20 cellular contexts compared by ENCODE assay signal in the genomic region with DNA sequence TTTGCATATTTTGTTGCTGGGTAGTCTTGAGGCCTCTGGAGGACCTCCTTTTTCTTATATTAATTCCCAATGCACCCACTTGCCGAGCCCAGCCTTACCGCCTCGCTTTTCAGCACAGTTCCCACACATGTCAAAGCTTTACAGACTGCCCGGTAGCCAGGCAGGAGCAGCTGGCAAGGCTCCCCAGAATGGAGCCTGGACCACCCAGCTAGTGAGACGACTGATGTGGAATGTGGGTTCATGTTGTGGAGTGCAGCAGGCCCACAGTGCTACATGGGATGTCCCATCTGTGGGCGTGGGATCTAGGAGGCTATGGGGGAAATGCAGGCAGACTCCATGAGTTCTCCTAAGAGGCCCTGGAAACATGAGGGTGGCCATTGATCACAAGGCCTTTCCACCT.
"Had no signal": no experiment of that assay in that cellular context is flagged by ENCODE, and none has a peak within 500 bp of the region (broad histone marks: within the 10 kb centered on the region; RNA-seq: fewer than 3 reads in every experiment).

No MANE protein-coding gene starts in this region.

- H3K27me3 Mint-ChIP-seq: activated T-helper 17 cell treated with anti-CD3 and anti-CD28 coated beads, Interleukin-2, amount 50 U/mL, for 72 hours; stimulated activated naive B cell treated with anti-CD40 and anti-IgM and Interleukin-4, amounts not matched to agents 10 μg/mL and 1 μg/mL and 100 μg/mL, for 72 hours had no signal

- H3K27me3 ChIP-seq: esophagus squamous epithelium, gastrocnemius medialis, sigmoid colon, vagina had no signal

- DNase-seq: activated CD4-positive, alpha-beta T cell treated with anti-CD3 and anti-CD28 coated beads for 1 hour; activated CD4-positive, alpha-beta T cell treated with anti-CD3 and anti-CD28 coated beads, Interleukin-2, amount 50 U/mL, for 1 hour; activated CD8-positive, alpha-beta T cell treated with anti-CD3 and anti-CD28 coated beads, Interleukin-2, amount 10 ng/mL, durations not matched to agents 7 days and 5 days; cerebellar nuclear complex; esophagus squamous epithelium; gastrocnemius medialis; hippocampal formation; left ventricle myocardium inferior; midbrain; occipital lobe; sigmoid colon; stimulated activated CD4-positive, alpha-beta T cell treated with anti-CD3 and anti-CD28 coated beads, Interleukin-15, amount 100 ng/mL, for 24 hours; stimulated activated naive B cell treated with anti-CD40 and anti-IgM and Interleukin-4, amounts not matched to agents 10 μg/mL and 1 μg/mL and 100 μg/mL, for 72 hours; trophoblast cell had no signal

- H3K27ac Mint-ChIP-seq: activated CD8-positive, alpha-beta T cell treated with anti-CD3 and anti-CD28 coated beads, Interleukin-2, amount 10 ng/mL, durations not matched to agents 7 days and 5 days; activated T-helper 17 cell treated with anti-CD3 and anti-CD28 coated beads, Interleukin-2, amount 50 U/mL, for 72 hours; stimulated activated naive B cell treated with anti-CD40 and anti-IgM and Interleukin-4, amounts not matched to agents 10 μg/mL and 1 μg/mL and 100 μg/mL, for 72 hours; T-helper 2 cell treated with Interferon-gamma antibody and Interleukin-4, amounts not matched to agents 5 μg/mL and 100 μg/mL, for 36 hours had no signal

- ATAC-seq: activated CD8-positive, alpha-beta T cell treated with anti-CD3 and anti-CD28 coated beads, Interleukin-2, amount 10 ng/mL, durations not matched to agents 7 days and 5 days; activated T-helper 17 cell treated with anti-CD3 and anti-CD28 coated beads, Interleukin-2, amount 50 U/mL, for 72 hours; gastrocnemius medialis; stimulated activated naive B cell treated with anti-CD40 and anti-IgM and Interleukin-4, amounts not matched to agents 10 μg/mL and 1 μg/mL and 100 μg/mL, for 72 hours had no signal

- H3K27ac ChIP-seq: coronary artery, esophagus squamous epithelium, gastrocnemius medialis, left ventricle myocardium inferior, sigmoid colon, vagina, VCaP had no signal

- H3K4me1 ChIP-seq: esophagus squamous epithelium, gastrocnemius medialis, left ventricle myocardium inferior, sigmoid colon, vagina had no signal

- H3K4me3 ChIP-seq: coronary artery, esophagus squamous epithelium, gastrocnemius medialis, left ventricle myocardium inferior, sigmoid colon, smooth muscle cell, vagina had no signal

- H3K9me3 Mint-ChIP-seq: activated T-helper 17 cell treated with anti-CD3 and anti-CD28 coated beads, Interleukin-2, amount 50 U/mL, for 72 hours; stimulated activated naive B cell treated with anti-CD40 and anti-IgM and Interleukin-4, amounts not matched to agents 10 μg/mL and 1 μg/mL and 100 μg/mL, for 72 hours; T-helper 2 cell treated with Interferon-gamma antibody and Interleukin-4, amounts not matched to agents 5 μg/mL and 100 μg/mL, for 36 hours had no signal

- H3K4me3 Mint-ChIP-seq: activated CD8-positive, alpha-beta T cell treated with anti-CD3 and anti-CD28 coated beads, Interleukin-2, amount 10 ng/mL, durations not matched to agents 7 days and 5 days; activated T-helper 17 cell treated with anti-CD3 and anti-CD28 coated beads, Interleukin-2, amount 50 U/mL, for 72 hours; stimulated activated naive B cell treated with anti-CD40 and anti-IgM and Interleukin-4, amounts not matched to agents 10 μg/mL and 1 μg/mL and 100 μg/mL, for 72 hours; T-helper 2 cell treated with Interferon-gamma antibody and Interleukin-4, amounts not matched to agents 5 μg/mL and 100 μg/mL, for 36 hours had no signal

- H3K9me3 ChIP-seq: esophagus squamous epithelium, gastrocnemius medialis, left ventricle myocardium inferior, sigmoid colon, vagina had no signal

- H3K36me3 ChIP-seq: esophagus squamous epithelium, gastrocnemius medialis, left ventricle myocardium inferior, sigmoid colon, vagina had no signal
